9 cellular contexts compared by ENCODE assay signal in the genomic region with DNA sequence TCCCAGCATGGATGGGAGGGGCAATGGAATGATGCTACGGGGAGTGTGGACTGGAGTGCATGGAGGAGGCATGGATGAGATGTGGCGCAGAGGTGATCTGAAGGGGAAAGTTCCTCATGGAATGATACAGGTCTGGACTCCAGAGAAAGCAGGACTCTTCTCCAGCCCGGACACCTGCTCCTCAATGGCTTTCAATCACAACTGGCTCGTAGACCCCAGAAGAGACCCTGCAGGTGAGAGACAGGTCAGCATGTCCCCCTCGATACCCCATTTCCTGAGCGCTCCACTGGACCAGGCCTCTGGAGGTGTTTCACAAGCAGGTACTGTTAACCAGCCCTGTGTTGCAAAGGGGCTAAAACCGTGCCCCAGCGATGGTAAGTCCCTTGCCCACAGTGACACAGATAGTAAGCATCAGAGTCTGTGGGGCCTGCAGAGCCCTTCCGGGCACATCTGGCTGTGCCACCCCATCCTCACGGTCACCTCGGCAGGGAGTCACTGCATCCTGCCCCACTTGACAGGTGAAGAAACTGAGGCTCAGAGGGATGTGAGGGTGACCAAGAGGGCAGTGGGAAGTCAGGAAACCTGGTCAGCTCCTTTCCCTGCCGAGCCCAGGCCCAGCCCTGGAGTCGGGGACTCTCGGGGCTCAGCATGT. TPM values are rescaled to one million over a fixed set of nuclear protein-coding genes. Genes with fewer than 3 reads are reported as not detected.
A peak's percentile ranks its signal among the peaks of the same experiment; 100 is the strongest.
DNase-seq lines count a peak whose midpoint lies in the region; TF ChIP-seq lines count a peak whose summit lies in the region.
"Had no signal": no experiment of that assay in that cellular context is flagged by ENCODE, and none has a peak within 500 bp of the region (broad histone marks: within the 10 kb centered on the region; RNA-seq: fewer than 3 reads in every experiment).

No MANE protein-coding gene starts in this region.

- peak overlapping the region; percentile 28 for H3K4me3 Mint-ChIP-seq in endothelial cell (ENCODE audit: unreplicated experiment)

- WGBS in mammary epithelial cell (ENCODE audit: low coverage, missing lambda C conversion rate), result 84% methylated on average over 12 of the region's 14 CpGs
- 70 to 87% methylated on average over 3 to 13 of the region's 14 CpGs for WGBS in transverse colon (ENCODE audit: low coverage in 1 of 2), 2 donors
- WGBS in GM23248 (ENCODE audit: low coverage in 1 of 2, low lambda C conversion rate in 2 of 2, missing lambda C conversion rate in 2 of 2), 2 experiments, result 70 to 72% methylated on average over 14 of the region's 14 CpGs

- H4K20me1 ChIP-seq in mammary epithelial cell (ENCODE audit: insufficient read depth, low read length) (no peaks in the 10 kb centered on the region), SU-DHL-6 (ENCODE audit: low read depth, low read length) (no peaks in the 10 kb centered on the region), GM23248 (ENCODE audit: insufficient read depth) (no peaks in the 10 kb centered on the region)

- no peaks in the 10 kb centered on the region for H3K36me3 Mint-ChIP-seq in endothelial cell (ENCODE audit: low read depth, unreplicated experiment)

- DNase-seq in breast epithelium (ENCODE audit: low spot score in 2 of 2) (no peak), mammary epithelial cell (no peak), endothelial cell (ENCODE audit: low spot score) (no peak), transverse colon (no peak), GM23248 (no peak), NCI-H510A treated with DMSO at 0.1 percent for 48 hours (lab: John Stamatoyannopoulos, UW) (no peak)
- DNase-seq in activated effector memory CD4-positive, alpha-beta T cell treated with anti-CD3 and anti-CD28 coated beads, Interleukin-2, amount 50 U/mL, for 16 hours, result no peak

- H3F3A ChIP-seq in SU-DHL-6 (ENCODE audit: insufficient read depth), result peaks cover 40% of the 10 kb centered on the region
- H3F3A ChIP-seq in GM23248 (ENCODE audit: insufficient read depth), result no peaks in the 10 kb centered on the region

- H3K4me2 ChIP-seq in mammary epithelial cell (ENCODE audit: insufficient read depth, low read depth, low read length) (no peak overlapping the region), SU-DHL-6 (ENCODE audit: low read depth, low read length, poor library complexity, severe bottlenecking) (no peak overlapping the region), GM23248 (ENCODE audit: unreplicated experiment) (no peak overlapping the region)
- H3K4me2 ChIP-seq: PC-9 had no signal

- no TSS peak for BruUV-seq in mammary epithelial cell (replicated peaks; lab: Mats Ljungman, UMichigan)

- H3K9me3 ChIP-seq in breast epithelium, result no peaks in the 10 kb centered on the region
- no peaks in the 10 kb centered on the region for H3K9me3 ChIP-seq in mammary epithelial cell (replicated peaks; ENCODE audit: insufficient read depth, low read length)
- no peaks in the 10 kb centered on the region for H3K9me3 ChIP-seq in SU-DHL-6 (ENCODE audit: insufficient read depth, low read length)
- H3K9me3 ChIP-seq in transverse colon, result no peaks in the 10 kb centered on the region
- no peaks in the 10 kb centered on the region for H3K9me3 ChIP-seq in GM23248 (ENCODE audit: low read depth)

- H3K79me2 ChIP-seq in mammary epithelial cell (ENCODE audit: insufficient read depth, low read length), result no peaks in the 10 kb centered on the region
- H3K79me2 ChIP-seq in SU-DHL-6 (ENCODE audit: insufficient read depth, low read length), result peaks cover 2% of the 10 kb centered on the region; the same call in 1 of the 2 replicates
- no peaks in the 10 kb centered on the region for H3K79me2 ChIP-seq in GM23248 (ENCODE audit: insufficient read depth)

- TF ChIP-seq POLR2A in breast epithelium (IDR thresholded peaks at IDR 0.05), result no peak
- TF ChIP-seq POLR2A in transverse colon (IDR thresholded peaks at IDR 0.05), result no peak

- peak overlapping the region; percentile 20 for H3K27ac Mint-ChIP-seq in endothelial cell (ENCODE audit: unreplicated experiment)

- in situ Hi-C loops in mammary epithelial cell (cut with MboI; ENCODE audit: low sequenced_read_pairs in 2 of 2) (no loop called here), transverse colon (cut with MboI; ENCODE audit: low pct_ligation_motif_present in 1 of 4, low pct_unique_long_range_greater_than_20kb in 1 of 4, low sequenced_read_pairs in 3 of 4) (loop anchor here in 2 of 4 donors (10.0 kb wide), 1 partner anchor 92 kb away; no protein-coding TSS in a partner anchor), GM23248 (cut with MboI) (loop anchor here (10.0 kb wide), 2 partner anchors 92 to 162 kb away; no protein-coding TSS in a partner anchor)

- no peaks in the 10 kb centered on the region for H3K27me3 ChIP-seq in breast epithelium
- no peaks in the 10 kb centered on the region for H3K27me3 ChIP-seq in mammary epithelial cell (ENCODE audit: insufficient read depth, low read length)
- H3K27me3 ChIP-seq in SU-DHL-6 (ENCODE audit: low read length), result no peaks in the 10 kb centered on the region
- no peaks in the 10 kb centered on the region for H3K27me3 ChIP-seq in transverse colon
- H3K27me3 ChIP-seq in GM23248 (replicated peaks; ENCODE audit: insufficient read depth), result no peaks in the 10 kb centered on the region

- intact Hi-C loops in breast epithelium (cut with DNase I; ENCODE audit: low total_unique reads), result loop anchor here (2.0 to 5.0 kb wide), 2 partner anchors 62 to 94 kb away; no protein-coding TSS in a partner anchor
- intact Hi-C loops in mammary epithelial cell (cut with micrococcal nuclease), result loop anchor here (1.0 kb wide), 4 partner anchors 36 to 174 kb away; no protein-coding TSS in a partner anchor
- intact Hi-C loops in transverse colon (cut with DNase I; ENCODE audit: low total_unique reads), result loop anchor here (1.0 to 5.0 kb wide), 3 partner anchors 39 to 174 kb away; a partner anchor contains a TSS

- peaks cover 5% of the 10 kb centered on the region for H3K4me1 Mint-ChIP-seq in endothelial cell (ENCODE audit: unreplicated experiment)

- dilution Hi-C loops in mammary epithelial cell (cut with HindIII; ENCODE audit: low sequenced_read_pairs), result no loop called here

- H3K9me2 ChIP-seq in SU-DHL-6 (replicated peaks; ENCODE audit: insufficient read depth, low read length) (no peaks in the 10 kb centered on the region), GM23248 (ENCODE audit: insufficient read depth) (no peaks in the 10 kb centered on the region)

- no peak overlapping the region for H2AFZ ChIP-seq in mammary epithelial cell (ENCODE audit: low read depth, low read length)
- no peak overlapping the region for H2AFZ ChIP-seq in SU-DHL-6 (ENCODE audit: low read depth, low read length, severe bottlenecking)
- H2AFZ ChIP-seq in GM23248, result no peak overlapping the region
- H2AFZ ChIP-seq: PC-9 had no signal

- H3K9ac ChIP-seq in mammary epithelial cell (ENCODE audit: insufficient read depth, low read length), result no peak overlapping the region
- no peak overlapping the region for H3K9ac ChIP-seq in SU-DHL-6 (ENCODE audit: low read length)
- no peak overlapping the region for H3K9ac ChIP-seq in GM23248

- peaks cover 12% of the 10 kb centered on the region for H3K27me3 Mint-ChIP-seq in endothelial cell (ENCODE audit: unreplicated experiment)

- TF ChIP-seq CTCF in breast epithelium (IDR thresholded peaks at IDR 0.05) (no peak), mammary epithelial cell (conservative IDR thresholded peaks at IDR 0.05 in 1 of 2, IDR thresholded peaks at IDR 0.05 in 1 of 2; ENCODE audit: extremely low read depth in 1 of 2, insufficient read depth in 1 of 2, low read depth in 1 of 2, low read length in 2 of 2) (no peak), SU-DHL-6 (IDR thresholded peaks at IDR 0.05; ENCODE audit: insufficient read depth, low read length, poor library complexity, severe bottlenecking) (peak; percentile 8), endothelial cell (IDR thresholded peaks at IDR 0.05; ENCODE audit: unreplicated experiment) (no peak), transverse colon (IDR thresholded peaks at IDR 0.05) (no peak)

- no peaks in the 10 kb centered on the region for H3K36me3 ChIP-seq in breast epithelium
- peaks cover 9% of the 10 kb centered on the region for H3K36me3 ChIP-seq in mammary epithelial cell (ENCODE audit: insufficient read depth, low read length)
- H3K36me3 ChIP-seq in SU-DHL-6 (ENCODE audit: low read length), result peaks cover 15% of the 10 kb centered on the region
- H3K36me3 ChIP-seq in transverse colon, result peaks cover 0 to 12% (median 0%) of the 10 kb centered on the region in 4 donors
- H3K36me3 ChIP-seq in GM23248 (ENCODE audit: low read depth), result no peaks in the 10 kb centered on the region; the same call in 1 of the 2 replicates

- TF ChIP-seq EP300 in transverse colon (IDR thresholded peaks at IDR 0.05; ENCODE audit: low read depth), result no peak

- H3K4me1 ChIP-seq in breast epithelium, result peaks cover 7 to 12% of the 10 kb centered on the region in 2 donors
- peaks cover 3% of the 10 kb centered on the region for H3K4me1 ChIP-seq in mammary epithelial cell (ENCODE audit: insufficient read depth, low read length)
- H3K4me1 ChIP-seq in transverse colon, result peaks cover 0 to 8% (median 5%) of the 10 kb centered on the region in 4 donors
- 0 out of 2 replicates have a peak, but pooled peaks cover 5% of the 10 kb centered on the region for H3K4me1 ChIP-seq in GM23248 (ENCODE audit: insufficient read depth)

- H3K4me3 ChIP-seq in breast epithelium, result no peak overlapping the region
- no peak overlapping the region for H3K4me3 ChIP-seq in mammary epithelial cell (replicated peaks in 1 of 3; ENCODE audit: insufficient read depth in 1 of 3, low read depth in 2 of 3, low read length in 3 of 3)
- no peak overlapping the region for H3K4me3 ChIP-seq in SU-DHL-6 (ENCODE audit: insufficient read depth, low read length, poor library complexity, severe bottlenecking)
- H3K4me3 ChIP-seq in transverse colon, result no peak overlapping the region
- no peak overlapping the region for H3K4me3 ChIP-seq in GM23248
- H3K4me3 ChIP-seq: PC-9 had no signal

- CTCF ChIA-PET in mammary epithelial cell (lab: Charles Lee; ENCODE audit: low non-redundant PET), result interaction anchor here (0.6 to 0.9 kb wide), 7 partner anchors 49 to 208 kb away, joined by 3 to 10 read pairs (median 4); a partner anchor contains a TSS

- no peaks in the 10 kb centered on the region for H3K9me3 Mint-ChIP-seq in endothelial cell (ENCODE audit: unreplicated experiment)

- H3K27ac ChIP-seq in breast epithelium, result peak overlapping the region; percentile 43 to 69
- no peak overlapping the region for H3K27ac ChIP-seq in mammary epithelial cell (ENCODE audit: insufficient read depth, low read depth, low read length)
- H3K27ac ChIP-seq in SU-DHL-6 (ENCODE audit: low read depth, low read length), result no peak overlapping the region
- peak overlapping the region in 3 of 4 donors; percentile 2 to 37 (median 35) for H3K27ac ChIP-seq in transverse colon
- no peak overlapping the region for H3K27ac ChIP-seq in GM23248
- H3K27ac ChIP-seq: PC-9 had no signal

RNA-seq across cellular contexts. Expression of a gene that starts 5.5 kb away (rescaled TPM):
- total RNA-seq in breast epithelium (10 to 100 TPM; 10.6 to 17.4 (median 17.1) TPM), mammary epithelial cell (10 to 100 TPM; 10.0 to 48.7 TPM), endothelial cell (ENCODE audit: unreplicated experiment) (31.5 TPM), transverse colon (100 to 1,000 TPM in 1 of 4 donors, 10 to 100 TPM in 3; 20.6 to 249 (median 26.3) TPM)
- polyA plus RNA-seq in mammary epithelial cell (45.2 TPM), GM23248 (2016; fragmentation: Nextera tagmentation; extraction: Ambion mirVana) (62.8 and 66.5 TPM in 2 replicates)
- 74.8 TPM for polyA minus RNA-seq in mammary epithelial cell
- 27.0 and 33.3 TPM in 2 replicates for total RNA-seq in GM23248 (2014; rRNA removed; shearing (Covaris generic))

RNA-seq across cellular contexts. Expression of a gene that starts 12.6 kb away (rescaled TPM):
- total RNA-seq in breast epithelium, result 10 to 100 TPM in 1 of 3 donors, 1 to 10 TPM in 2; 2.2 to 10.1 (median 5.2) TPM
- 10 to 100 TPM in 1 of 2 donors, 1 to 10 TPM in 1; 6.7 to 11.8 TPM for total RNA-seq in mammary epithelial cell
- 4.4 TPM for polyA plus RNA-seq in mammary epithelial cell
- 0.41 TPM for polyA minus RNA-seq in mammary epithelial cell
- total RNA-seq in endothelial cell (ENCODE audit: unreplicated experiment), result 2.4 TPM
- total RNA-seq in transverse colon, result 1 to 10 TPM in 1 of 4 donors, not detected in 3; 4.6 TPM
- total RNA-seq in GM23248 (2014; rRNA removed; shearing (Covaris generic)), result 5.5 and 16.6 TPM in 2 replicates
- 8.8 and 9.4 TPM in 2 replicates for polyA plus RNA-seq in GM23248 (2016; fragmentation: Nextera tagmentation; extraction: Ambion mirVana)

RNA-seq across cellular contexts. Expression of a gene that starts 26.3 kb away (rescaled TPM):
- total RNA-seq in breast epithelium (10 to 100 TPM; 17.6 to 44.6 (median 24.0) TPM), mammary epithelial cell (10 to 100 TPM; 14.3 to 19.6 TPM), endothelial cell (ENCODE audit: unreplicated experiment) (25.0 TPM), transverse colon (10 to 100 TPM; 16.7 to 66.1 (median 47.3) TPM)
- polyA plus RNA-seq in mammary epithelial cell (21.9 TPM), GM23248 (2016; fragmentation: Nextera tagmentation; extraction: Ambion mirVana) (33.7 and 40.1 TPM in 2 replicates)
- polyA minus RNA-seq in mammary epithelial cell, result 50.2 TPM
- 45.5 and 61.0 TPM in 2 replicates for total RNA-seq in GM23248 (2014; rRNA removed; shearing (Covaris generic))

RNA-seq across cellular contexts. Expression of a gene that starts 37.7 kb away (rescaled TPM):
- total RNA-seq in breast epithelium, result 10 to 100 TPM in 2 of 3 donors, 1 to 10 TPM in 1; 7.7 to 32.1 (median 19.7) TPM
- total RNA-seq in mammary epithelial cell, result 10 to 100 TPM; 23.0 to 29.3 TPM
- polyA plus RNA-seq in mammary epithelial cell, result 17.1 TPM
- 11.3 TPM for polyA minus RNA-seq in mammary epithelial cell
- total RNA-seq in endothelial cell (ENCODE audit: unreplicated experiment), result 27.3 TPM
- 100 to 1,000 TPM in 2 of 4 donors, 10 to 100 TPM in 2; 77.0 to 230 (median 96.7) TPM for total RNA-seq in transverse colon
- 6.1 and 29.6 TPM in 2 replicates for total RNA-seq in GM23248 (2014; rRNA removed; shearing (Covaris generic))
- 8.9 and 9.3 TPM in 2 replicates for polyA plus RNA-seq in GM23248 (2016; fragmentation: Nextera tagmentation; extraction: Ambion mirVana)

RNA-seq across cellular contexts. Expression of a gene that starts 43.7 kb away (rescaled TPM):
- 100 to 1,000 TPM in 2 of 3 donors, 10 to 100 TPM in 1; 61.5 to 175 (median 103) TPM for total RNA-seq in breast epithelium
- total RNA-seq in mammary epithelial cell, result 10 to 100 TPM; 28.8 to 29.5 TPM
- 26.6 TPM for polyA plus RNA-seq in mammary epithelial cell
- 14.6 TPM for polyA minus RNA-seq in mammary epithelial cell
- total RNA-seq in endothelial cell (ENCODE audit: unreplicated experiment), result 80.0 TPM
- 10 to 100 TPM; 41.0 to 80.4 (median 75.7) TPM for total RNA-seq in transverse colon
- 78.8 and 88.0 TPM in 2 replicates for total RNA-seq in GM23248 (2014; rRNA removed; shearing (Covaris generic))
- 81.1 and 82.0 TPM in 2 replicates for polyA plus RNA-seq in GM23248 (2016; fragmentation: Nextera tagmentation; extraction: Ambion mirVana)

Comparison
In these comparisons a context has a peak if more than half of its experiments do, and no peak if none do; other contexts are left out.
1. H3K27ac ChIP-seq: peak in breast epithelium (2 of 2) and transverse colon (3 of 4); none in mammary epithelial cell (single experiment), SU-DHL-6 (single experiment) and GM23248 (single experiment).